Comparison of ENCODE assay signal across 1 cellular context in genomic region chr18:61664413-61665084, GRCh38.
TF ChIP-seq lines count a peak whose summit lies in the region.

No MANE protein-coding gene starts in this region.

TF ChIP-seq in IMR-90, 13 proteins besides CTCF, POLR2A, EP300 and RAD21 (continued from another document):
- TF ChIP-seq ELK1 (IDR thresholded peaks at IDR 0.05; ENCODE audit: borderline replicate concordance, low read depth, low read length) (no peak), RFX5 (IDR thresholded peaks at IDR 0.05; ENCODE audit: low read depth, low read length) (no peak), MAFK (IDR thresholded peaks at IDR 0.05; ENCODE audit: low read depth, low read length) (no peak), SMC3 (IDR thresholded peaks at IDR 0.05; ENCODE audit: low read depth, low read length) (no peak), CHD1 (IDR thresholded peaks at IDR 0.05; ENCODE audit: low read depth, low read length) (no peak), RCOR1 (IDR thresholded peaks at IDR 0.05; ENCODE audit: insufficient replicate concordance, low read length) (no peak)
